In the genomic region with DNA sequence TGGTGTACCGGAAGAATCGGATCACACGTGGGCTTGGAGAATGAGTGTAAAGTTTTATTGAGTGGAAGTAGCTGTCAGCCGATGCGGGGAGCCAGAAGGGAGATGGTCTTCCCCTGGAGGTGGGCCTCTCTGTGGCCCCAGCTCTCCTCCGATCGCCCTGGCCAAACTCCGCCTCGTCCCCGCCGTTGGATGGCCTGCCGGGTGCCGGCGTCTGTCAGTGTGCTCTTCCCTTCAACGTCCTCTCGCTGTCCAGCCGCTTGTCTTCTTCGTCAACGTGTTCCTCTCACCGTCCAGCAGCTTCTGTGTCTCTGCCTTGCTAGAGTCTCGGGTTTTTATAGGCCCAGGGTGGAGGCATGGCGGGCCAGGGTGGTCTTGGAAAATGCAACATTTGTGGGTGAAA, we compare ENCODE assay signal across 9 cellular contexts. TPM values are rescaled to one million over a fixed set of nuclear protein-coding genes. Genes with fewer than 3 reads are reported as not detected.
"Had no signal": no experiment of that assay in that cellular context is flagged by ENCODE, and none has a peak within 500 bp of the region (broad histone marks: within the 10 kb centered on the region; RNA-seq: fewer than 3 reads in every experiment).

No MANE protein-coding gene starts in this region.

- H3K4me3 ChIP-seq: K562 had no signal

- H3K27me3 Mint-ChIP-seq: IgD-negative memory B cell had no signal

- DNase-seq: IMR-90, KBM-7, KG1 had no signal

- H3K4me1 Mint-ChIP-seq: IgD-negative memory B cell had no signal

- H3K4me3 Mint-ChIP-seq: IgD-negative memory B cell had no signal

- H3K36me3 Mint-ChIP-seq: IgD-negative memory B cell had no signal

- ATAC-seq: HepG2, K562 had no signal

- H3K27ac Mint-ChIP-seq: IgD-negative memory B cell had no signal

- H3K27ac ChIP-seq: HL-60 had no signal

RNA-seq across cellular contexts. Expression of a gene that starts 27.6 kb away (rescaled TPM):
- total RNA-seq: HepG2, HT-29, HT1080, IMR-90, K562 had no signal
- polyA plus RNA-seq: HepG2, IgD-negative memory B cell, IMR-90, K562 had no signal
